16 cellular contexts compared by ENCODE assay signal in the genomic region with DNA sequence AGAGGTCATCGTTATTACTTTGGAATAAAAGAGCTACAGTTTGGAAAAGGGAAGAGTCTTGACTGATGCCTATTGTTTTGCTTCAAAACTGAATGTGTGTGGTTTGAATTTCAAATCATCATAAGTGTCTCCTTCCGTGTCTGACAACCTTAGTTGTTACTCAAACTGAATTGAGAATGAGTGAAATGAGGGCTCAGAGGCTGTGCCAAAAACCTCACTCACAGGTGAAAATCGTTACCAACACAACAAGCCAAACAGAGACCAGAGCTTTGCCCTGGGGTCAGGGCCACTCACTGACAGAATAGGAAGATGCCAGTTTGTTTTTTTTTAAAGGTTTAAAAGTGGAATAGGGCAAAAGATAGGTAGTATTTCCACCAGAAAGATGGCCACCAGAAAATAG. TPM values are rescaled to one million over a fixed set of nuclear protein-coding genes. Genes with fewer than 3 reads are reported as not detected.
DNase-seq lines count a peak whose midpoint lies in the region; ATAC-seq, FAIRE-seq and TF ChIP-seq lines count a peak whose summit lies in the region.
"Had no signal": no experiment of that assay in that cellular context is flagged by ENCODE, and none has a peak within 500 bp of the region (broad histone marks: within the 10 kb centered on the region; RNA-seq: fewer than 3 reads in every experiment).

No MANE protein-coding gene starts in this region.

- no peak for TF ChIP-seq CTCF in left ventricle myocardium inferior (IDR thresholded peaks at IDR 0.05; ENCODE audit: borderline replicate concordance)
- no peak for TF ChIP-seq CTCF in heart left ventricle (IDR thresholded peaks at IDR 0.05)
- no peak for TF ChIP-seq CTCF in GM12878 (IDR thresholded peaks at IDR 0.05 in 2 of 3, conservative IDR thresholded peaks at IDR 0.05 in 1 of 3; ENCODE audit: control insufficient read depth in 2 of 3, extremely low read depth in 1 of 3, insufficient read depth in 1 of 3, low read depth in 3 of 3, low read length in 3 of 3)
- no peak for TF ChIP-seq CTCF in keratinocyte (optimal IDR thresholded peaks at IDR 0.05 in 1 of 3, IDR thresholded peaks at IDR 0.05 in 1 of 3, conservative IDR thresholded peaks at IDR 0.05 in 1 of 3; ENCODE audit: extremely low read depth in 1 of 3, insufficient read depth in 2 of 3, low read length in 3 of 3)
- no peak for TF ChIP-seq CTCF in upper lobe of left lung (IDR thresholded peaks at IDR 0.05)

- H3K9ac ChIP-seq in GM12878 (ENCODE audit: control insufficient read depth, insufficient read depth, low read length) (no peak overlapping the region), keratinocyte (ENCODE audit: control insufficient read depth, extremely low read depth, insufficient read depth, low read length) (no peak overlapping the region)

- H3K36me3 ChIP-seq in left ventricle myocardium inferior: no peaks in the 10 kb centered on the region
- no peaks in the 10 kb centered on the region for H3K36me3 ChIP-seq in heart left ventricle
- no peaks in the 10 kb centered on the region for H3K36me3 ChIP-seq in GM12878 (ENCODE audit: control insufficient read depth in 2 of 2, insufficient read depth in 2 of 2, low read length in 1 of 2)
- H3K36me3 ChIP-seq in keratinocyte (ENCODE audit: control insufficient read depth in 2 of 2, extremely low read depth in 1 of 2, insufficient read depth in 2 of 2, low read length in 2 of 2): no peaks in the 10 kb centered on the region
- no peaks in the 10 kb centered on the region for H3K36me3 ChIP-seq in upper lobe of left lung
- H3K36me3 ChIP-seq: transverse colon, WERI-Rb-1 had no signal

- WGBS in heart left ventricle, 4 donors: 50 to 69% (median 56%) methylated on average over 3 of the region's 3 CpGs
- WGBS in GM12878 (ENCODE audit: insufficient coverage, insufficient replicate concordance, low lambda C conversion rate, missing lambda C conversion rate): 12% methylated on average over 3 of the region's 3 CpGs
- 27 to 43% methylated on average over 3 of the region's 3 CpGs for WGBS in upper lobe of left lung, 2 donors

- H3K4me1 ChIP-seq in left ventricle myocardium inferior: peaks cover 39% of the 10 kb centered on the region
- peaks cover 0 to 26% (median 14%) of the 10 kb centered on the region in 12 donors for H3K4me1 ChIP-seq in heart left ventricle
- no peaks in the 10 kb centered on the region for H3K4me1 ChIP-seq in GM12878 (ENCODE audit: control insufficient read depth, insufficient read depth, low read length)
- peaks cover 20% of the 10 kb centered on the region for H3K4me1 ChIP-seq in keratinocyte (ENCODE audit: control insufficient read depth, extremely low read depth, insufficient read depth, low read length)
- H3K4me1 ChIP-seq in upper lobe of left lung: peaks cover 16 to 35% (median 25%) of the 10 kb centered on the region in 4 donors

- CTCF ChIA-PET in GM12878 (lab: Yijun Ruan, JAX): interaction anchor here (1.0 kb wide), 1 partner anchor 16 kb away, joined by 3 read pairs; the partner anchor contains the start of gene SIRT5

- H3K27me3 ChIP-seq in left ventricle myocardium inferior (ENCODE audit: low read depth) (no peaks in the 10 kb centered on the region), heart left ventricle (no peaks in the 10 kb centered on the region), GM12878 (replicated peaks in 1 of 2; ENCODE audit: control insufficient read depth in 2 of 2, insufficient read depth in 2 of 2, low read length in 1 of 2) (no peaks in the 10 kb centered on the region), keratinocyte (ENCODE audit: control insufficient read depth, extremely low read depth, insufficient read depth, low read length) (no peaks in the 10 kb centered on the region), upper lobe of left lung (no peaks in the 10 kb centered on the region)
- H3K27me3 ChIP-seq: transverse colon had no signal

- H3K27ac ChIP-seq in left ventricle myocardium inferior (replicated peaks): peak overlapping the region; percentile 55
- peak overlapping the region in 3 of 12 donors; percentile 5 to 17 (median 10) for H3K27ac ChIP-seq in heart left ventricle
- H3K27ac ChIP-seq in GM12878 (ENCODE audit: control insufficient read depth, insufficient read depth): no peak overlapping the region
- H3K27ac ChIP-seq in keratinocyte (ENCODE audit: control insufficient read depth, insufficient read depth, low read length): no peak overlapping the region
- peak overlapping the region in 3 of 4 donors; percentile 54 to 63 (median 62) for H3K27ac ChIP-seq in upper lobe of left lung
- H3K27ac ChIP-seq: transverse colon, WERI-Rb-1 had no signal

- in situ Hi-C loops in GM12878 (cut with MboI): no loop called here

- no peak for TF ChIP-seq POLR2A in heart left ventricle (IDR thresholded peaks at IDR 0.05)
- no peak for TF ChIP-seq POLR2A in GM12878 (IDR thresholded peaks at IDR 0.05; ENCODE audit: low read depth, low read length)
- no peak for TF ChIP-seq POLR2A in upper lobe of left lung (IDR thresholded peaks at IDR 0.05)

- TF ChIP-seq RAD21 in GM12878 (IDR thresholded peaks at IDR 0.05; ENCODE audit: insufficient read depth, low read depth, low read length): no peak

- H3K4me3 ChIP-seq in left ventricle myocardium inferior: no peak overlapping the region
- H3K4me3 ChIP-seq in heart left ventricle: no peak overlapping the region
- no peak overlapping the region for H3K4me3 ChIP-seq in GM12878
- no peak overlapping the region for H3K4me3 ChIP-seq in keratinocyte (ENCODE audit: control insufficient read depth in 2 of 3, extremely low read depth in 1 of 3, insufficient read depth in 2 of 3, low read depth in 1 of 3, low read length in 3 of 3)
- no peak overlapping the region for H3K4me3 ChIP-seq in upper lobe of left lung
- H3K4me3 ChIP-seq: transverse colon had no signal

- H2AFZ ChIP-seq in GM12878 (ENCODE audit: control insufficient read depth, low read depth, low read length) (no peak overlapping the region), keratinocyte (ENCODE audit: control insufficient read depth, low read length) (peak overlapping the region; percentile 27)

- no peaks in the 10 kb centered on the region for H4K20me1 ChIP-seq in GM12878 (ENCODE audit: control insufficient read depth, insufficient read depth)
- no peaks in the 10 kb centered on the region for H4K20me1 ChIP-seq in keratinocyte (ENCODE audit: control insufficient read depth, extremely low read depth, insufficient read depth, low read length)

- H3K9me1 ChIP-seq in keratinocyte (ENCODE audit: control insufficient read depth, extremely low read depth, insufficient read depth, low read length): no peaks in the 10 kb centered on the region

- RAD21 ChIA-PET in GM12878 (lab: Charles Lee; ENCODE audit: unreplicated experiment): no interaction called here

- H3K9me3 ChIP-seq in left ventricle myocardium inferior (replicated peaks) (no peaks in the 10 kb centered on the region), heart left ventricle (no peaks in the 10 kb centered on the region), GM12878 (replicated peaks; ENCODE audit: control insufficient read depth, insufficient read depth, low read length) (no peaks in the 10 kb centered on the region), keratinocyte (ENCODE audit: control insufficient read depth, low read depth, low read length) (no peaks in the 10 kb centered on the region), upper lobe of left lung (no peaks in the 10 kb centered on the region)
- H3K9me3 ChIP-seq: transverse colon had no signal

- H3K79me2 ChIP-seq in GM12878 (ENCODE audit: control insufficient read depth, insufficient read depth, low read length): no peaks in the 10 kb centered on the region
- no peaks in the 10 kb centered on the region for H3K79me2 ChIP-seq in keratinocyte (ENCODE audit: control insufficient read depth, insufficient read depth, low read length)

- dilution Hi-C loops in keratinocyte (cut with MboI; ENCODE audit: extremely low pct_ligation_motif_present, low sequenced_read_pairs): no loop called here

- H3K4me2 ChIP-seq in GM12878 (ENCODE audit: control insufficient read depth, insufficient read depth) (no peak overlapping the region), keratinocyte (ENCODE audit: control insufficient read depth, extremely low read depth, insufficient read depth, low read depth, low read length) (no peak overlapping the region)

- intact Hi-C loops in left ventricle myocardium inferior (cut with micrococcal nuclease) (no loop called here), heart left ventricle (cut with DNase I) (no loop called here), GM12878 (cut with micrococcal nuclease; ENCODE audit: unreplicated experiment) (no loop called here)

- FAIRE-seq in GM12878 (lab: Jason Lieb, UNC): peak; percentile 35
- FAIRE-seq in keratinocyte (lab: Jason Lieb, UNC): peak; percentile 70

- TF ChIP-seq EP300 in GM12878 (IDR thresholded peaks at IDR 0.05; ENCODE audit: borderline replicate concordance in 1 of 2, control insufficient read depth in 1 of 2, low read depth in 2 of 2, low read length in 2 of 2): no peak
- TF ChIP-seq EP300 in upper lobe of left lung (IDR thresholded peaks at IDR 0.05): no peak

- BruUV-seq in GM12878 (replicated peaks; lab: Mats Ljungman, UMichigan): no TSS peak

- POLR2A ChIA-PET in GM12878 (lab: Charles Lee): no interaction called here

- ATAC-seq in heart left ventricle: no peak
- ATAC-seq in GM12878: peak; percentile 42
- ATAC-seq in upper lobe of left lung (ENCODE audit: low FRiP score in 2 of 2): no peak
- ATAC-seq in HG02763 (IDR thresholded peaks at IDR 0.05; ENCODE audit: unreplicated experiment): no peak

- DNase-seq in left ventricle myocardium inferior: no peak
- no peak for DNase-seq in heart left ventricle
- no peak for DNase-seq in GM12878 (ENCODE audit: low read depth, low spot score)
- no peak for DNase-seq in keratinocyte (ENCODE audit: low read depth, low spot score)
- no peak for DNase-seq in upper lobe of left lung
- DNase-seq in AML-193 (lab: John Stamatoyannopoulos, UW): no peak
- no peak for DNase-seq in GM03348 (ENCODE audit: low spot score)
- DNase-seq: activated naive CD4-positive, alpha-beta T cell; effector CD4-positive, alpha-beta T cell; GDM1; Kasumi-1; NCI-H226; stimulated activated CD4-positive, alpha-beta T cell treated with anti-CD3 and anti-CD28 coated beads, Interleukin-4, amount 100 ng/mL, for 4 hours; transverse colon; WERI-Rb-1 had no signal

- SMC1A ChIA-PET in GM12878 (lab: Charles Lee; ENCODE audit: uncharacterized antibody, unreplicated experiment): interaction anchor here (0.8 kb wide), 1 partner anchor 20 kb away, joined by 4 read pairs; no protein-coding TSS in a partner anchor

RNA-seq across cellular contexts. Expression of gene SIRT5, which starts 15.2 kb away (rescaled TPM):
- total RNA-seq in left ventricle myocardium inferior (58.0 TPM), heart left ventricle (10 to 100 TPM; 29.5 to 60.0 (median 41.4) TPM), GM12878 (2014; rRNA removed) (9.0 and 13.5 TPM in 2 replicates), GM12878 (2014; rRNA removed; fragmentation: Illumina TruSeq; extraction: Trizol) (8.0 and 11.5 TPM in 2 replicates), GM12878 (2021) (7.8 and 8.3 TPM in 2 replicates), upper lobe of left lung (10 to 100 TPM in 3 of 6 donors, 1 to 10 TPM in 3; 7.0 to 19.9 (median 11.0) TPM)
- polyA plus RNA-seq in heart left ventricle (10 to 100 TPM; 13.1 to 20.3 TPM), GM12878 (2011; rRNA removed) (12.4 and 13.0 TPM in 2 replicates), GM12878 (2014; fragmentation: Illumina TruSeq; extraction: Trizol) (8.3 and 10.4 TPM in 2 replicates), GM12878 (2014; fragmentation: Nextera tagmentation; extraction: Ambion mirVana) (1 to 10 TPM; 1.7 to 2.5 TPM), GM12878 (2014; rRNA removed) (8.5 and 9.7 TPM in 2 replicates), GM12878 (2016; fragmentation: Nextera tagmentation; extraction: Ambion mirVana) (10 to 100 TPM; 10.3 to 12.0 TPM), keratinocyte (8.1 to 9.1 TPM (median 8.6 TPM) in 3 replicates)
- 25.4 and 26.9 TPM in 2 replicates for total RNA-seq in GM12878 (2013; cell fraction: nucleolus; rRNA removed)
- 5.4 TPM for polyA plus RNA-seq in GM12878 (2011; ENCODE audit: low read depth)
- polyA plus RNA-seq in GM12878 (2011; cell fraction: cytosol; rRNA removed): 8.6 and 9.1 TPM in 2 replicates
- polyA plus RNA-seq in GM12878 (2011; cell fraction: nucleus; rRNA removed): 12.4 and 14.3 TPM in 2 replicates
- polyA plus RNA-seq in GM12878 (2012): 7.0 and 9.8 TPM in 2 replicates
- polyA minus RNA-seq in GM12878 (2011; rRNA and poly(A)+ RNA removed): 5.1 and 7.2 TPM in 2 replicates
- 1.1 and 3.0 TPM in 2 replicates for polyA minus RNA-seq in GM12878 (2011; cell fraction: cytosol; rRNA and poly(A)+ RNA removed)
- 5.8 and 10.9 TPM in 2 replicates for polyA minus RNA-seq in GM12878 (2011; cell fraction: nucleus; rRNA and poly(A)+ RNA removed)
- polyA plus RNA-seq in keratinocyte (2011; ENCODE audit: low read depth): 2.9 TPM
- polyA plus RNA-seq in keratinocyte (2011; cell fraction: cytosol; rRNA removed): 7.4 and 15.7 TPM in 2 replicates
- 14.0 and 15.6 TPM in 2 replicates for polyA plus RNA-seq in keratinocyte (2011; cell fraction: nucleus; rRNA removed)
- polyA plus RNA-seq in keratinocyte (2012; ENCODE audit: low replicate concordance): 6.1 and 7.3 TPM in 2 replicates
- 3.3 to 5.0 TPM (median 4.6 TPM) in 3 replicates for polyA minus RNA-seq in keratinocyte
- 7.3 TPM for polyA minus RNA-seq in keratinocyte (2011; cell fraction: cytosol; rRNA and poly(A)+ RNA removed)
- polyA minus RNA-seq in keratinocyte (2011; cell fraction: nucleus; rRNA and poly(A)+ RNA removed): 3.5 and 5.4 TPM in 2 replicates

RNA-seq across cellular contexts. Expression of gene NOL7, which starts 55.9 kb away (rescaled TPM):
- total RNA-seq in left ventricle myocardium inferior (46.9 TPM), heart left ventricle (100 to 1,000 TPM in 1 of 9 donors, 10 to 100 TPM in 8; 38.6 to 118 (median 47.8) TPM), GM12878 (2014; rRNA removed) (75.6 and 79.8 TPM in 2 replicates), GM12878 (2014; rRNA removed; fragmentation: Illumina TruSeq; extraction: Trizol) (102 and 103 TPM in 2 replicates), GM12878 (2021) (80.1 and 86.2 TPM in 2 replicates), upper lobe of left lung (100 to 1,000 TPM in 2 of 6 donors, 10 to 100 TPM in 4; 47.0 to 102 (median 84.7) TPM)
- polyA plus RNA-seq in heart left ventricle (100 to 1,000 TPM in 1 of 2 donors, 10 to 100 TPM in 1; 59.7 to 124 TPM), GM12878 (2011; rRNA removed) (34.6 and 59.2 TPM in 2 replicates), GM12878 (2014; fragmentation: Illumina TruSeq; extraction: Trizol) (101 and 110 TPM in 2 replicates), GM12878 (2014; fragmentation: Nextera tagmentation; extraction: Ambion mirVana) (10 to 100 TPM; 12.2 to 31.2 TPM), GM12878 (2014; rRNA removed) (86.3 and 86.9 TPM in 2 replicates), GM12878 (2016; fragmentation: Nextera tagmentation; extraction: Ambion mirVana) (100 to 1,000 TPM; 218 to 222 TPM), keratinocyte (20.1 to 45.3 TPM (median 42.8 TPM) in 3 replicates)
- 19.6 and 24.1 TPM in 2 replicates for total RNA-seq in GM12878 (2013; cell fraction: nucleolus; rRNA removed)
- polyA plus RNA-seq in GM12878 (2011; ENCODE audit: low read depth): 33.9 TPM
- 26.7 and 34.1 TPM in 2 replicates for polyA plus RNA-seq in GM12878 (2011; cell fraction: cytosol; rRNA removed)
- 18.7 and 25.9 TPM in 2 replicates for polyA plus RNA-seq in GM12878 (2011; cell fraction: nucleus; rRNA removed)
- polyA plus RNA-seq in GM12878 (2012): 56.2 and 65.5 TPM in 2 replicates
- polyA minus RNA-seq in GM12878 (2011; rRNA and poly(A)+ RNA removed): 3.4 and 5.5 TPM in 2 replicates
- 8.8 and 9.9 TPM in 2 replicates for polyA minus RNA-seq in GM12878 (2011; cell fraction: cytosol; rRNA and poly(A)+ RNA removed)
- polyA minus RNA-seq in GM12878 (2011; cell fraction: nucleus; rRNA and poly(A)+ RNA removed): 8.1 and 14.2 TPM in 2 replicates
- polyA plus RNA-seq in keratinocyte (2011; ENCODE audit: low read depth): 34.6 TPM
- polyA plus RNA-seq in keratinocyte (2011; cell fraction: cytosol; rRNA removed): 35.4 and 48.1 TPM in 2 replicates
- polyA plus RNA-seq in keratinocyte (2011; cell fraction: nucleus; rRNA removed): 20.7 and 29.4 TPM in 2 replicates
- polyA plus RNA-seq in keratinocyte (2012; ENCODE audit: low replicate concordance): 50.2 and 66.3 TPM in 2 replicates
- 0.98 to 5.3 TPM (median 1.4 TPM) in 3 replicates for polyA minus RNA-seq in keratinocyte
- polyA minus RNA-seq in keratinocyte (2011; cell fraction: cytosol; rRNA and poly(A)+ RNA removed): 18.8 TPM
- 5.0 and 5.4 TPM in 2 replicates for polyA minus RNA-seq in keratinocyte (2011; cell fraction: nucleus; rRNA and poly(A)+ RNA removed)

Comparison
In these comparisons a context has a peak if more than half of its experiments do, and no peak if none do; other contexts are left out.
1. H3K27ac ChIP-seq: peak in left ventricle myocardium inferior (single experiment) and upper lobe of left lung (3 of 4); none in GM12878 (single experiment) and keratinocyte (single experiment).